Comparison of ENCODE assay signal across 1 cellular context in genomic region chr1:26724118-26724517, GRCh38.
TF ChIP-seq lines count a peak whose summit lies in the region.

No MANE protein-coding gene starts in this region.

TF ChIP-seq in K562, 482 proteins besides CTCF, POLR2A, EP300 and RAD21:
- TF ChIP-seq ZBTB2 (IDR thresholded peaks at IDR 0.05): no peak
- TF ChIP-seq XRCC3 (IDR thresholded peaks at IDR 0.05): no peak
TF ChIP-seq in K562: peak in this region for 0.
